Comparison of ENCODE assay signal across 16 cellular contexts in genomic region chr15:61116830-61117229, GRCh38.
"Had no signal": no experiment of that assay in that cellular context is flagged by ENCODE, and none has a peak within 500 bp of the region (broad histone marks: within the 10 kb centered on the region; RNA-seq: fewer than 3 reads in every experiment).

No MANE protein-coding gene starts in this region.

- H3K4me3 ChIP-seq: cardiac muscle cell, esophagus squamous epithelium, left lung, sigmoid colon, transverse colon had no signal

- H3K36me3 ChIP-seq: cardiac muscle cell, esophagus squamous epithelium, left lung, sigmoid colon, transverse colon had no signal

- H3K4me1 ChIP-seq: esophagus squamous epithelium, left lung had no signal

- DNase-seq: activated CD4-positive, alpha-beta T cell treated with anti-CD3 and anti-CD28 coated beads, Interleukin-2, amount 10 ng/mL, durations not matched to agents 24 days and 14 days; activated CD8-positive, alpha-beta memory T cell treated with anti-CD3 and anti-CD28 coated beads for 24 hours; activated naive CD4-positive, alpha-beta T cell treated with anti-CD3 and anti-CD28 coated beads, Interleukin-2, amount 10 ng/mL, durations not matched to agents 7 days and 5 days; esophagus squamous epithelium; foreskin fibroblast; islet precursor cell; left lung; sigmoid colon; stimulated activated CD4-positive, alpha-beta T cell treated with anti-CD3 and anti-CD28 coated beads, Interleukin-2, amount 100 ng/mL, for 24 hours; stimulated activated naive CD4-positive, alpha-beta T cell; substantia nigra; transverse colon had no signal

- H3K27me3 ChIP-seq: cardiac muscle cell, esophagus squamous epithelium, left lung, sigmoid colon, transverse colon had no signal

- H3K27ac ChIP-seq: cardiac muscle cell, esophagus squamous epithelium, left lung, sigmoid colon, transverse colon had no signal

- ATAC-seq: activated T-helper 17 cell treated with anti-CD3 and anti-CD28 coated beads, Interleukin-2, amount 50 U/mL, for 72 hours; left lung; natural killer cell treated with Interleukin-12 subunit alpha and Interleukin-12 subunit beta and Interleukin-15 and Interleukin-18, amount 100 ng/mL, for 72 hours; WTC11 had no signal

- H3K9me3 ChIP-seq: esophagus squamous epithelium, left lung, sigmoid colon, transverse colon had no signal
